ENCODE assay signal across 19 cellular contexts in genomic region chrX:9612146-9612505, GRCh38.
"Had no signal": no experiment of that assay in that cellular context is flagged by ENCODE, and none has a peak within 500 bp of the region (broad histone marks: within the 10 kb centered on the region; RNA-seq: fewer than 3 reads in every experiment).

No MANE protein-coding gene starts in this region.

- H3K4me3 ChIP-seq: cardiac muscle cell, esophagus muscularis mucosa, left lung, smooth muscle cell, tibial nerve, uterus had no signal

- H3K4me1 ChIP-seq: left lung, uterus had no signal

- H3K4me2 ChIP-seq: smooth muscle cell had no signal

- DNase-seq: activated CD4-positive, alpha-beta T cell treated with anti-CD3 and anti-CD28 coated beads, Interleukin-2, amount 50 U/mL, for 48 hours; activated CD4-positive, CD25-positive, alpha-beta regulatory T cell treated with anti-CD3 and anti-CD28 coated beads, Interleukin-2, amount 50 U/mL, for 72 hours; activated naive CD4-positive, alpha-beta T cell treated with Interleukin-2 at 50 U/mL for 16 hours; hippocampal formation; left lung; nucleus accumbens; right cardiac atrium; stimulated activated CD4-positive, alpha-beta T cell treated with anti-CD3 and anti-CD28 coated beads, Interleukin-4, amount 100 ng/mL, for 4 hours; stimulated activated CD8-positive, alpha-beta memory T cell treated with anti-CD3 and anti-CD28 coated beads, Interleukin-4, amount 100 ng/mL, for 48 hours; stimulated activated naive CD4-positive, alpha-beta T cell treated with Interleukin-2 at 50 U/mL for 16 hours; substantia nigra; uterus had no signal

- H3K36me3 ChIP-seq: cardiac muscle cell, esophagus muscularis mucosa, left lung, tibial nerve, uterus had no signal

- FAIRE-seq: keratinocyte had no signal

- H3K9me3 ChIP-seq: esophagus muscularis mucosa, left lung, tibial nerve, uterus had no signal

- H3K27ac ChIP-seq: cardiac muscle cell, esophagus muscularis mucosa, left lung, tibial nerve, uterus had no signal

- ATAC-seq: activated T-helper 17 cell treated with anti-CD3 and anti-CD28 coated beads, Interleukin-2, amount 50 U/mL, for 72 hours; left lung; natural killer cell treated with Interleukin-12 subunit alpha and Interleukin-12 subunit beta and Interleukin-15 and Interleukin-18, amount 100 ng/mL, for 72 hours; right cardiac atrium had no signal

- H3K27me3 ChIP-seq: cardiac muscle cell, esophagus muscularis mucosa, left lung, tibial nerve, uterus had no signal
